Comparison of ENCODE assay signal across 12 cellular contexts in genomic region chr20:64103871-64104666, GRCh38. TPM values are rescaled to one million over a fixed set of nuclear protein-coding genes. Genes with fewer than 3 reads are reported as not detected.
DNase-seq lines count a peak whose midpoint lies in the region; ATAC-seq and TF ChIP-seq lines count a peak whose summit lies in the region.
"Had no signal": no experiment of that assay in that cellular context is flagged by ENCODE, and none has a peak within 500 bp of the region (broad histone marks: within the 10 kb centered on the region; RNA-seq: fewer than 3 reads in every experiment).

No MANE protein-coding gene starts in this region.

- peaks cover 2% of the 10 kb centered on the region for H3K36me3 ChIP-seq in lower lobe of right lung
- no peaks in the 10 kb centered on the region for H3K36me3 ChIP-seq in testis (ENCODE audit: low read depth, missing control alignments)
- no peaks in the 10 kb centered on the region for H3K36me3 ChIP-seq in HAP-1 (replicated peaks)

- in situ Hi-C loops in HAP-1 (cut with MboI; ENCODE audit: low sequenced_read_pairs) = no loop called here

- peaks cover 19% of the 10 kb centered on the region for H3K4me1 Mint-ChIP-seq in activated naive CD8-positive, alpha-beta T cell (ENCODE audit: low read depth)
- H3K4me1 Mint-ChIP-seq in activated naive CD8-positive, alpha-beta T cell treated with anti-CD3 and anti-CD28 coated beads, Interleukin-2, amount 50 U/mL, for 24 hours = peaks cover 27% of the 10 kb centered on the region

- H3K27ac ChIP-seq in lower lobe of right lung (no peak overlapping the region), testis (no peak overlapping the region)
- H3K27ac ChIP-seq: skin epidermis had no signal

- ATAC-seq in activated naive CD8-positive, alpha-beta T cell treated with anti-CD3 and anti-CD28 coated beads, Interleukin-2, amount 50 U/mL, for 24 hours = no peak
- ATAC-seq in lower lobe of right lung = no peak
- ATAC-seq in HG02973 (IDR thresholded peaks at IDR 0.05; ENCODE audit: unreplicated experiment) = no peak

- H3K4me1 ChIP-seq in lower lobe of right lung = peaks cover 11% of the 10 kb centered on the region
- peaks cover 5% of the 10 kb centered on the region for H3K4me1 ChIP-seq in testis
- H3K4me1 ChIP-seq in HAP-1 = peaks cover 5% of the 10 kb centered on the region; the same call in 1 of the 2 replicates

- intact Hi-C loops in lower lobe of right lung (cut with DNase I) = no loop called here
- intact Hi-C loops in testis (cut with DNase I; ENCODE audit: low total_unique reads) = no loop called here

- H3K4me3 ChIP-seq in lower lobe of right lung (no peak overlapping the region), testis (no peak overlapping the region), HAP-1 (no peak overlapping the region)
- H3K4me3 ChIP-seq: skin epidermis had no signal

- H3K4me3 Mint-ChIP-seq in activated naive CD8-positive, alpha-beta T cell = peak overlapping the region; percentile 18
- no peak overlapping the region for H3K4me3 Mint-ChIP-seq in activated naive CD8-positive, alpha-beta T cell treated with anti-CD3 and anti-CD28 coated beads, Interleukin-2, amount 50 U/mL, for 24 hours

- TF ChIP-seq CTCF in lower lobe of right lung (IDR thresholded peaks at IDR 0.05) (no peak), testis (IDR thresholded peaks at IDR 0.05) (no peak)

- H3K27me3 Mint-ChIP-seq in activated naive CD8-positive, alpha-beta T cell = peaks cover 6% of the 10 kb centered on the region
- H3K27me3 Mint-ChIP-seq in activated naive CD8-positive, alpha-beta T cell treated with anti-CD3 and anti-CD28 coated beads, Interleukin-2, amount 50 U/mL, for 24 hours = peaks cover 19% of the 10 kb centered on the region

- no peaks in the 10 kb centered on the region for H3K9me3 Mint-ChIP-seq in activated naive CD8-positive, alpha-beta T cell (ENCODE audit: low read depth)
- no peaks in the 10 kb centered on the region for H3K9me3 Mint-ChIP-seq in activated naive CD8-positive, alpha-beta T cell treated with anti-CD3 and anti-CD28 coated beads, Interleukin-2, amount 50 U/mL, for 24 hours

- 72 to 79% methylated on average over 17 to 20 of the region's 20 CpGs for WGBS in testis, 2 donors

- H3K27me3 ChIP-seq in lower lobe of right lung (ENCODE audit: low read depth) (peaks cover 36% of the 10 kb centered on the region), testis (no peaks in the 10 kb centered on the region), HAP-1 (ENCODE audit: low read depth) (no peaks in the 10 kb centered on the region)

- DNase-seq in activated naive CD8-positive, alpha-beta T cell treated with anti-CD3 and anti-CD28 coated beads, Interleukin-2, amount 50 U/mL, for 24 hours = no peak
- DNase-seq in activated T-cell treated with anti-CD3 and anti-CD28 coated beads, Interleukin-2, amount 50 U/mL, for 48 hours = peak; percentile 11 to 13
- DNase-seq in lower lobe of right lung (peak; percentile 26), testis (peak; percentile 8), DMS153 (lab: John Stamatoyannopoulos, UW) (no peak), HAP-1 (ENCODE audit: low spot score in 2 of 2) (no peak)
- DNase-seq: mesenchymal stem cell, nucleus accumbens, SK-N-SH had no signal

- TF ChIP-seq POLR2A in testis (IDR thresholded peaks at IDR 0.05) = no peak

- no peaks in the 10 kb centered on the region for H3K9me3 ChIP-seq in lower lobe of right lung
- no peaks in the 10 kb centered on the region for H3K9me3 ChIP-seq in testis
- no peaks in the 10 kb centered on the region for H3K9me3 ChIP-seq in HAP-1
- H3K9me3 ChIP-seq: SK-N-SH had no signal

- no peak overlapping the region for H3K27ac Mint-ChIP-seq in activated naive CD8-positive, alpha-beta T cell
- H3K27ac Mint-ChIP-seq in activated naive CD8-positive, alpha-beta T cell treated with anti-CD3 and anti-CD28 coated beads, Interleukin-2, amount 50 U/mL, for 24 hours = no peak overlapping the region

- H3K36me3 Mint-ChIP-seq in activated naive CD8-positive, alpha-beta T cell = no peaks in the 10 kb centered on the region
- H3K36me3 Mint-ChIP-seq in activated naive CD8-positive, alpha-beta T cell treated with anti-CD3 and anti-CD28 coated beads, Interleukin-2, amount 50 U/mL, for 24 hours (ENCODE audit: low read depth) = no peaks in the 10 kb centered on the region

RNA-seq across cellular contexts. Expression of gene NPBWR2, which starts 3.3 kb away (rescaled TPM):
- total RNA-seq in lower lobe of right lung (not detected), testis (under 1 TPM in 1 of 2 donors, not detected in 1; 0.19 TPM)
- polyA plus RNA-seq in testis (ENCODE audit: insufficient read depth, low read depth, low replicate concordance) = not detected
- polyA plus RNA-seq: SK-N-SH had no signal

RNA-seq across cellular contexts. Expression of gene LKAAEAR1, which starts 19.9 kb away (rescaled TPM):
- total RNA-seq in lower lobe of right lung (0.97 TPM), testis (10 to 100 TPM; 45.3 to 89.9 TPM)
- 6.6 TPM for polyA plus RNA-seq in testis (ENCODE audit: insufficient read depth, low read depth, low replicate concordance)

RNA-seq across cellular contexts. Expression of gene OPRL1, which starts 24.2 kb away (rescaled TPM):
- total RNA-seq in lower lobe of right lung (2.6 TPM), testis (1 to 10 TPM; 6.0 to 7.7 TPM)
- polyA plus RNA-seq in testis (ENCODE audit: insufficient read depth, low read depth, low replicate concordance) = 9.4 TPM

RNA-seq across cellular contexts. Expression of gene RGS19, which starts 24.8 kb away (rescaled TPM):
- 57.5 TPM for total RNA-seq in lower lobe of right lung
- total RNA-seq in testis = 10 to 100 TPM in 1 of 2 donors, 1 to 10 TPM in 1; 4.4 to 10.4 TPM
- 7.3 TPM for polyA plus RNA-seq in testis (ENCODE audit: insufficient read depth, low read depth, low replicate concordance)

RNA-seq across cellular contexts. Expression of gene TCEA2, which starts 41.1 kb away (rescaled TPM):
- 38.8 TPM for total RNA-seq in lower lobe of right lung
- 100 to 1,000 TPM in 1 of 2 donors, 10 to 100 TPM in 1; 94.5 to 126 TPM for total RNA-seq in testis
- 171 TPM for polyA plus RNA-seq in testis (ENCODE audit: insufficient read depth, low read depth, low replicate concordance)

Comparison
In these comparisons a context has a peak if more than half of its experiments do, and no peak if none do; other contexts are left out.
1. DNase-seq: peak in activated T-cell treated with anti-CD3 and anti-CD28 coated beads, Interleukin-2, amount 50 U/mL, for 48 hours (2 of 2), lower lobe of right lung (single experiment) and testis (single experiment); none in activated naive CD8-positive, alpha-beta T cell treated with anti-CD3 and anti-CD28 coated beads, Interleukin-2, amount 50 U/mL, for 24 hours (single experiment), DMS153 (single experiment) and HAP-1 (0 of 2).
2. RNA of gene LKAAEAR1, which starts 19.9 kb away (total RNA-seq): 45.3 to 89.9 TPM in testis; 0.97 TPM in lower lobe of right lung (single experiment); every median in the first group is over 10 times any median in the second.